Comparison of ENCODE assay signal across 8 cellular contexts in the genomic region with DNA sequence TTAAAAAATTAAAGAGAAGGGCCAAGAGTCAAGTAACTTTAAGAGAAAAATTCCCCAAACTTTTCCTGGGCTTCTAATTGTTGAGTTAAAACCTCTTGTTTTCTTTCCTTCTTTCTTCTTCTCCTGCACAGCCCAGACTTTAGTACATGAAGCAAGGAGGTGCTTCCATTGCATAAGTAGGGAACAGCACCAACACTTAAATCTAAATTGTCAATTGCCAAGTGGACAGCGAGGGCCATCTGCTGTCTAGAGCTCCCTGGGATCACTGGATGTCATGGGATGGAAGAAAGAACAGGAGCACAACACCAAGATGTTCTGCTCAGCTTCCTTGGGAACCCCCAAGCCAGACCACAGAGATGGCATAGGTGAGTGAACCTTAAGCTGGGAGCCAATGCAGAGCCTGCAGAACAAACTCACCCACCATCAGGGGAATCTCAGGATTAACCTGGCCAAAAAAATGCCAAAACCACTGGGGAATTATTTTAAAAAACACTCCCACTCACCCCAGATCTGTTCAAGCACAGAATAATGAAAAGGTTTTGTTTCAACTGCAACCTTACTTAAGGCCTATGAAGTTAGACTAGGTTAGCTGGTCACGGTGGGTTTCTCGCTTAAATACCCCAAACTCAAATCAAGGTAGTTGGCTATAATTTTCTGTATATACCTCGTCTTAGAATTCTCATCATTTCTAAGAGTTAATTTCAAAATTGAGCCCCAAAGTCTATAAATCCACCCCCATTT.
DNase-seq lines count a peak whose midpoint lies in the region; ATAC-seq and TF ChIP-seq lines count a peak whose summit lies in the region.

No MANE protein-coding gene starts in this region.

- no peaks in the 10 kb centered on the region for H3K9me3 Mint-ChIP-seq in activated naive CD8-positive, alpha-beta T cell (ENCODE audit: low read depth)
- H3K9me3 Mint-ChIP-seq in activated naive CD8-positive, alpha-beta T cell treated with anti-CD3 and anti-CD28 coated beads for 36 hours, result no peaks in the 10 kb centered on the region

- H3K27me3 Mint-ChIP-seq in activated naive CD8-positive, alpha-beta T cell, result no peaks in the 10 kb centered on the region
- no peaks in the 10 kb centered on the region for H3K27me3 Mint-ChIP-seq in activated naive CD8-positive, alpha-beta T cell treated with anti-CD3 and anti-CD28 coated beads for 36 hours

- DNase-seq in activated naive CD8-positive, alpha-beta T cell treated with anti-CD3 and anti-CD28 coated beads for 36 hours, result no peak
- peak; percentile 27 for DNase-seq in kidney tubule cell (ENCODE audit: low spot score)
- DNase-seq in HuH-7.5 (ENCODE audit: low spot score), result no peak
- no peak for DNase-seq in NCI-H187 treated with DMSO at 0.1 percent for 48 hours (lab: John Stamatoyannopoulos, UW)

- peak overlapping the region; percentile 42 for H3K4me3 Mint-ChIP-seq in activated naive CD8-positive, alpha-beta T cell
- no peak overlapping the region for H3K4me3 Mint-ChIP-seq in activated naive CD8-positive, alpha-beta T cell treated with anti-CD3 and anti-CD28 coated beads for 36 hours

- peaks cover 38% of the 10 kb centered on the region for H3K4me1 Mint-ChIP-seq in activated naive CD8-positive, alpha-beta T cell (ENCODE audit: low read depth)
- H3K4me1 Mint-ChIP-seq in activated naive CD8-positive, alpha-beta T cell treated with anti-CD3 and anti-CD28 coated beads for 36 hours, result peaks cover 36% of the 10 kb centered on the region

- peak overlapping the region; percentile 31 for H3K27ac Mint-ChIP-seq in activated naive CD8-positive, alpha-beta T cell
- H3K27ac Mint-ChIP-seq in activated naive CD8-positive, alpha-beta T cell treated with anti-CD3 and anti-CD28 coated beads for 36 hours, result no peak overlapping the region

- peak; percentile 32 for ATAC-seq in SK-N-SH treated with all-trans-retinoic acid at 6 μM for 48 hours
- ATAC-seq in GM19328 (IDR thresholded peaks at IDR 0.05; ENCODE audit: unreplicated experiment), result no peak
- ATAC-seq in GM18861 (IDR thresholded peaks at IDR 0.05; ENCODE audit: unreplicated experiment), result no peak

- no peaks in the 10 kb centered on the region for H3K36me3 Mint-ChIP-seq in activated naive CD8-positive, alpha-beta T cell
- no peaks in the 10 kb centered on the region for H3K36me3 Mint-ChIP-seq in activated naive CD8-positive, alpha-beta T cell treated with anti-CD3 and anti-CD28 coated beads for 36 hours

TF ChIP-seq in SK-N-SH treated with all-trans-retinoic acid at 6 μM for 48 hours, 23 proteins besides CTCF, POLR2A, EP300 and RAD21:
- TF ChIP-seq GLIS3 (CRISPR knock-in tag; IDR thresholded peaks at IDR 0.05) (no peak), CSDC2 (CRISPR knock-in tag; IDR thresholded peaks at IDR 0.05) (no peak), ARNTL (CRISPR knock-in tag; IDR thresholded peaks at IDR 0.05; ENCODE audit: borderline replicate concordance, low read depth) (no peak), OSR1 (CRISPR knock-in tag; IDR thresholded peaks at IDR 0.05) (no peak)
- TF ChIP-seq, protein P1, sequence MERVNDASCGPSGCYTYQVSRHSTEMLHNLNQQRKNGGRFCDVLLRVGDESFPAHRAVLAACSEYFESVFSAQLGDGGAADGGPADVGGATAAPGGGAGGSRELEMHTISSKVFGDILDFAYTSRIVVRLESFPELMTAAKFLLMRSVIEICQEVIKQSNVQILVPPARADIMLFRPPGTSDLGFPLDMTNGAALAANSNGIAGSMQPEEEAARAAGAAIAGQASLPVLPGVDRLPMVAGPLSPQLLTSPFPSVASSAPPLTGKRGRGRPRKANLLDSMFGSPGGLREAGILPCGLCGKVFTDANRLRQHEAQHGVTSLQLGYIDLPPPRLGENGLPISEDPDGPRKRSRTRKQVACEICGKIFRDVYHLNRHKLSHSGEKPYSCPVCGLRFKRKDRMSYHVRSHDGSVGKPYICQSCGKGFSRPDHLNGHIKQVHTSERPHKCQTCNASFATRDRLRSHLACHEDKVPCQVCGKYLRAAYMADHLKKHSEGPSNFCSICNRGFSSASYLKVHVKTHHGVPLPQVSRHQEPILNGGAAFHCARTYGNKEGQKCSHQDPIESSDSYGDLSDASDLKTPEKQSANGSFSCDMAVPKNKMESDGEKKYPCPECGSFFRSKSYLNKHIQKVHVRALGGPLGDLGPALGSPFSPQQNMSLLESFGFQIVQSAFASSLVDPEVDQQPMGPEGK (CRISPR knock-in tag; IDR thresholded peaks at IDR 0.05; ENCODE audit: borderline replicate concordance), result no peak
